In genomic region chr4:120066182-120066524, GRCh38 we compare ENCODE assay signal across 8 cellular contexts. TPM values are rescaled to one million over a fixed set of nuclear protein-coding genes. Genes with fewer than 3 reads are reported as not detected.
A peak's percentile ranks its signal among the peaks of the same experiment; 100 is the strongest.
DNase-seq lines count a peak whose midpoint lies in the region; ATAC-seq, FAIRE-seq and TF ChIP-seq lines count a peak whose summit lies in the region.

No MANE protein-coding gene starts in this region.

- peak overlapping the region; percentile 96 for H3K4me2 ChIP-seq in astrocyte (ENCODE audit: low read length)

- intact Hi-C loops in CD4-positive, alpha-beta T cell (cut with DNase I, micrococcal nuclease) = no loop called here
- intact Hi-C loops in aorta (cut with DNase I) = no loop called here

- H4K20me1 ChIP-seq in astrocyte (ENCODE audit: insufficient read depth, low read length) = no peaks in the 10 kb centered on the region

- no peak for FAIRE-seq in astrocyte (lab: Jason Lieb, UNC)

- peak in 6 of 10 experiments; percentile 13 to 57 (median 32) for DNase-seq in CD4-positive, alpha-beta T cell
- DNase-seq in MV-4-11 (lab: John Stamatoyannopoulos, UW) = peak; percentile 78
- DNase-seq in astrocyte (ENCODE audit: low read depth) = peak; percentile 58
- DNase-seq in aorta = no peak
- no peak for DNase-seq in activated effector memory CD4-positive, alpha-beta T cell treated with Interleukin-2 at 50 U/mL for 16 hours

- peak overlapping the region; percentile 90 for H3K27ac ChIP-seq in CD4-positive, alpha-beta T cell (ENCODE audit: low read depth, low read length)
- H3K27ac ChIP-seq in astrocyte (ENCODE audit: low read depth, low read length) (peak overlapping the region; percentile 97), mesodermal cell (ENCODE audit: low read depth, low read length, severe bottlenecking) (peak overlapping the region; percentile 93), aorta (ENCODE audit: low read depth in 1 of 2, low read length in 2 of 2) (no peak overlapping the region)

- H3K4me3 ChIP-seq in astrocyte (ENCODE audit: insufficient read depth, low read depth, low read length) (peak overlapping the region; percentile 88), mesodermal cell (ENCODE audit: extremely low read depth, insufficient read depth, low read length, poor library complexity, severe bottlenecking) (peak overlapping the region; percentile 67), aorta (ENCODE audit: low read length in 2 of 2) (peak overlapping the region; percentile 14 to 23)

- H3K4me1 ChIP-seq in astrocyte (ENCODE audit: insufficient read depth, low read length) (peaks cover 15% of the 10 kb centered on the region), mesodermal cell (ENCODE audit: control insufficient read depth, insufficient read depth, low read length, poor library complexity, severe bottlenecking) (peaks cover 5% of the 10 kb centered on the region), aorta (ENCODE audit: control insufficient read depth in 1 of 2, insufficient read depth in 2 of 2, low read length in 2 of 2) (no peaks in the 10 kb centered on the region)

- H3K27me3 ChIP-seq in CD4-positive, alpha-beta T cell (ENCODE audit: control insufficient read depth, insufficient read depth, low read length) = no peaks in the 10 kb centered on the region
- H3K27me3 ChIP-seq in astrocyte (ENCODE audit: insufficient read depth, low read length) (no peaks in the 10 kb centered on the region), aorta (ENCODE audit: control insufficient read depth in 1 of 2, insufficient read depth in 2 of 2, low read length in 1 of 2) (no peaks in the 10 kb centered on the region)

- peaks cover 10% of the 10 kb centered on the region for H3K36me3 Mint-ChIP-seq in CD4-positive, alpha-beta T cell (ENCODE audit: low read depth)
- H3K36me3 Mint-ChIP-seq in astrocyte (ENCODE audit: low read depth, unreplicated experiment) = no peaks in the 10 kb centered on the region

- peak overlapping the region; percentile 83 for H2AFZ ChIP-seq in astrocyte (ENCODE audit: low read depth, low read length)

- H3K36me3 ChIP-seq in astrocyte (ENCODE audit: insufficient read depth, low read length) (peaks cover 2% of the 10 kb centered on the region), mesodermal cell (ENCODE audit: control insufficient read depth, insufficient read depth, low read length) (peaks cover 26% of the 10 kb centered on the region), aorta (ENCODE audit: control insufficient read depth in 1 of 2, insufficient read depth in 2 of 2, low read length in 1 of 2) (no peaks in the 10 kb centered on the region)

- no peak for TF ChIP-seq CTCF in CD4-positive, alpha-beta T cell (IDR thresholded peaks at IDR 0.05)
- TF ChIP-seq CTCF in astrocyte (IDR thresholded peaks at IDR 0.05; ENCODE audit: insufficient read depth, low read depth, low read length) = no peak

- peak overlapping the region; percentile 92 for H3K9ac ChIP-seq in astrocyte (ENCODE audit: low read length)

- H3K4me1 Mint-ChIP-seq in CD4-positive, alpha-beta T cell (ENCODE audit: low read depth) = peaks cover 74% of the 10 kb centered on the region
- H3K4me1 Mint-ChIP-seq in astrocyte (ENCODE audit: low read depth, unreplicated experiment) = peaks cover 13% of the 10 kb centered on the region

- ATAC-seq in CD4-positive, alpha-beta T cell (ENCODE audit: poor library complexity) = peak; percentile 46
- ATAC-seq in GM21390 (IDR thresholded peaks at IDR 0.05; ENCODE audit: unreplicated experiment) = peak; percentile 58
- ATAC-seq in aorta (ENCODE audit: low FRiP score) = no peak
- ATAC-seq in HG02973 (IDR thresholded peaks at IDR 0.05; ENCODE audit: unreplicated experiment) = no peak

- POLR2A ChIA-PET in CD4-positive, alpha-beta T cell (lab: Charles Lee) = interaction anchor here (0.9 to 1.2 kb wide), 2 partner anchors 766 to 1112 kb away, joined by 3 to 5 read pairs; no protein-coding TSS in a partner anchor

- H3K4me3 Mint-ChIP-seq in CD4-positive, alpha-beta T cell = peak overlapping the region; percentile 89
- H3K4me3 Mint-ChIP-seq in astrocyte (ENCODE audit: unreplicated experiment) = peak overlapping the region; percentile 98

- H3K79me2 ChIP-seq in astrocyte (ENCODE audit: insufficient read depth, low read length) = peaks cover 57% of the 10 kb centered on the region

- CTCF ChIA-PET in CD4-positive, alpha-beta T cell (lab: Charles Lee) = interaction anchor here (1.2 to 1.3 kb wide), 2 partner anchors 10 to 437 kb away, joined by 4 read pairs; partner anchors contain the start of gene PDE5A

- WGBS in mesodermal cell (ENCODE audit: insufficient coverage in 2 of 2), 2 experiments = 0 to 1% methylated on average over 9 to 10 of the region's 14 CpGs
- 1 to 2% methylated on average over 14 of the region's 14 CpGs for WGBS in aorta, 2 donors

- no peaks in the 10 kb centered on the region for H3K9me3 ChIP-seq in CD4-positive, alpha-beta T cell (ENCODE audit: control insufficient read depth, low read length)
- H3K9me3 ChIP-seq in astrocyte (ENCODE audit: insufficient read depth, low read depth, low read length) (no peaks in the 10 kb centered on the region), mesodermal cell (ENCODE audit: control insufficient read depth, low read length) (no peaks in the 10 kb centered on the region), aorta (ENCODE audit: control insufficient read depth, low read length) (no peaks in the 10 kb centered on the region)

- peak overlapping the region; percentile 92 for H3K27ac Mint-ChIP-seq in CD4-positive, alpha-beta T cell
- H3K27ac Mint-ChIP-seq in astrocyte (ENCODE audit: unreplicated experiment) = peak overlapping the region; percentile 93

- H3K9me3 Mint-ChIP-seq in CD4-positive, alpha-beta T cell = no peaks in the 10 kb centered on the region
- H3K9me3 Mint-ChIP-seq in astrocyte (ENCODE audit: unreplicated experiment) = no peaks in the 10 kb centered on the region

- H3K27me3 Mint-ChIP-seq in CD4-positive, alpha-beta T cell = no peaks in the 10 kb centered on the region
- H3K27me3 Mint-ChIP-seq in astrocyte (ENCODE audit: low read depth, unreplicated experiment) = no peaks in the 10 kb centered on the region

RNA-seq across cellular contexts. Expression of gene MAD2L1, which starts 0.5 kb away (rescaled TPM):
- total RNA-seq in CD4-positive, alpha-beta T cell = 1 to 10 TPM; 4.6 to 5.6 TPM
- 9.0 and 10.0 TPM in 2 replicates for total RNA-seq in astrocyte
- 65.0 TPM for polyA plus RNA-seq in mesodermal cell (2013, experiment 1 of 2)
- polyA plus RNA-seq in mesodermal cell (2013, experiment 2 of 2) = 70.0 TPM
- total RNA-seq in aorta = 1 to 10 TPM; 1.3 to 1.5 TPM
- 1 to 10 TPM in 1 of 2 donors, under 1 TPM in 1; 0.79 to 9.1 TPM for polyA plus RNA-seq in aorta

Comparison
In these comparisons a context has a peak if more than half of its experiments do, and no peak if none do; other contexts are left out.
1. ATAC-seq: peak in CD4-positive, alpha-beta T cell (single experiment) and GM21390 (single experiment); none in aorta (single experiment) and HG02973 (single experiment).
2. DNase-seq: peak in CD4-positive, alpha-beta T cell (6 of 10), MV-4-11 (single experiment) and astrocyte (single experiment); none in aorta (0 of 2) and activated effector memory CD4-positive, alpha-beta T cell treated with Interleukin-2 at 50 U/mL for 16 hours (single experiment).
3. H3K27ac ChIP-seq: peak in CD4-positive, alpha-beta T cell (single experiment), astrocyte (single experiment) and mesodermal cell (single experiment); none in aorta (0 of 2).
4. H3K4me3 ChIP-seq: peak in every context shown above with its lines; median percentile 88 in astrocyte; 67 in mesodermal cell; 18 in aorta.